In genomic region chr6:100464910-100465700, GRCh38 we compare ENCODE assay signal across 10 cellular contexts. TPM values are rescaled to one million over a fixed set of nuclear protein-coding genes. Genes with fewer than 3 reads are reported as not detected.
A peak's percentile ranks its signal among the peaks of the same experiment; 100 is the strongest.
DNase-seq lines count a peak whose midpoint lies in the region; ATAC-seq, FAIRE-seq and TF ChIP-seq lines count a peak whose summit lies in the region.
"Had no signal": no experiment of that assay in that cellular context is flagged by ENCODE, and none has a peak within 500 bp of the region (broad histone marks: within the 10 kb centered on the region; RNA-seq: fewer than 3 reads in every experiment).

TSS of gene SIM1 (minus strand) at chr6:100464921. CDS start at chr6:100463468, 1,453 bp downstream.

- H3K27me3 ChIP-seq in SJSA1 (replicated peaks) = no peaks in the 10 kb centered on the region
- H3K27me3 ChIP-seq in pancreas = peaks cover 0 to 40% (median 9%) of the 10 kb centered on the region in 4 donors

- peak within 1 kb of the TSS; percentile 10 for H3K27ac Mint-ChIP-seq in activated CD4-positive, alpha-beta T cell treated with anti-CD3 and anti-CD28 coated beads for 36 hours

- H3K4me1 Mint-ChIP-seq in activated CD4-positive, alpha-beta T cell treated with anti-CD3 and anti-CD28 coated beads for 36 hours = peaks cover 27% of the 10 kb centered on the region

- CTCF ChIA-PET in activated CD4-positive, alpha-beta T cell treated with anti-CD3 and anti-CD28 coated beads for 36 hours (lab: Charles Lee) = interaction anchor here (1.0 to 1.3 kb wide), 2 partner anchors 22 to 30 kb away, joined by 3 read pairs; no protein-coding TSS in a partner anchor

- ATAC-seq in activated CD4-positive, alpha-beta T cell treated with anti-CD3 and anti-CD28 coated beads for 36 hours = peak; percentile 81
- ATAC-seq in HG02981 (IDR thresholded peaks at IDR 0.05; ENCODE audit: unreplicated experiment) (peak; percentile 72), pancreas (peak; percentile 96 to 97 (median 96)), omental fat pad (ENCODE audit: low FRiP score) (no peak), HG03159 (IDR thresholded peaks at IDR 0.05; ENCODE audit: unreplicated experiment) (no peak)

- peaks cover 7% of the 10 kb centered on the region for H3K9me3 Mint-ChIP-seq in activated CD4-positive, alpha-beta T cell treated with anti-CD3 and anti-CD28 coated beads for 36 hours (ENCODE audit: low read depth)

- intact Hi-C loops in activated CD4-positive, alpha-beta T cell treated with anti-CD3 and anti-CD28 coated beads for 36 hours (cut with DNase I, micrococcal nuclease) = loop anchor here (1.0 to 10.0 kb wide), 5 partner anchors 17 to 1630 kb away; partner anchors contain the start of genes POU3F2 (in 1 of the 2) and PRDM13 (in 1 of the 2)
- intact Hi-C loops in pancreas (cut with DNase I) = no loop called here

- no peaks in the 10 kb centered on the region; the same call in 1 of the 2 replicates for H3K36me3 ChIP-seq in SJSA1
- no peaks in the 10 kb centered on the region for H3K36me3 ChIP-seq in pancreas
- H3K36me3 ChIP-seq: thyroid gland had no signal

- H3K9me3 ChIP-seq in SJSA1 (replicated peaks) (no peaks in the 10 kb centered on the region), pancreas (no peaks in the 10 kb centered on the region)
- H3K9me3 ChIP-seq: thyroid gland had no signal

- POLR2A ChIA-PET in activated CD4-positive, alpha-beta T cell treated with anti-CD3 and anti-CD28 coated beads for 36 hours (lab: Charles Lee) = no interaction called here

- FAIRE-seq in pancreas (lab: Jason Lieb, UNC) = no peak

- TF ChIP-seq CTCF in fibroblast of pulmonary artery (IDR thresholded peaks at IDR 0.05; ENCODE audit: low read length, missing control alignments) (no peak), pancreas (IDR thresholded peaks at IDR 0.05) (no peak), omental fat pad (IDR thresholded peaks at IDR 0.05) (no peak)

- peak within 1 kb of the TSS; percentile 33 for H3K4me3 Mint-ChIP-seq in activated CD4-positive, alpha-beta T cell treated with anti-CD3 and anti-CD28 coated beads for 36 hours

- peaks cover 19% of the 10 kb centered on the region for H3K4me1 ChIP-seq in SJSA1 (replicated peaks)
- no peaks in the 10 kb centered on the region for H3K4me1 ChIP-seq in pancreas

- peaks cover 17% of the 10 kb centered on the region for H3K36me3 Mint-ChIP-seq in activated CD4-positive, alpha-beta T cell treated with anti-CD3 and anti-CD28 coated beads for 36 hours (ENCODE audit: low read depth)

- H3K4me3 ChIP-seq in SJSA1 (peak within 1 kb of the TSS; percentile 53), fibroblast of pulmonary artery (replicated peaks; ENCODE audit: low read depth, low read length) (peak within 1 kb of the TSS; percentile 40), pancreas (peak within 1 kb of the TSS; percentile 5 to 53 (median 35))
- H3K4me3 ChIP-seq: thyroid gland had no signal

- peaks cover 75% of the 10 kb centered on the region for H3K27me3 Mint-ChIP-seq in activated CD4-positive, alpha-beta T cell treated with anti-CD3 and anti-CD28 coated beads for 36 hours

- 4 to 6% methylated on average over 65 of the region's 65 CpGs for WGBS in pancreas, 2 donors

- peak; percentile 43 for DNase-seq in activated CD4-positive, alpha-beta T cell treated with anti-CD3 and anti-CD28 coated beads for 36 hours
- no peak for DNase-seq in activated CD4-positive, alpha-beta T cell treated with anti-CD3 and anti-CD28 coated beads for 4 hours
- DNase-seq in SJSA1 (ENCODE audit: low read depth in 1 of 2, low spot score in 2 of 2) = peak; percentile 93 to 94
- peak; percentile 74 for DNase-seq in fibroblast of pulmonary artery (ENCODE audit: low read depth)
- peak; percentile 85 to 92 (median 87) for DNase-seq in pancreas
- DNase-seq in omental fat pad (ENCODE audit: low spot score) = no peak

- H3K27ac ChIP-seq in SJSA1 (peak within 1 kb of the TSS; percentile 64), pancreas (peak within 1 kb of the TSS; percentile 57 to 94 (median 83))
- H3K27ac ChIP-seq: C4-2B, thyroid gland had no signal

RNA-seq across cellular contexts. Expression of gene SIM1, which starts in this region (rescaled TPM):
- total RNA-seq in activated CD4-positive, alpha-beta T cell treated with anti-CD3 and anti-CD28 coated beads for 36 hours = not detected
- 1.1 and 1.6 TPM in 2 replicates for total RNA-seq in SJSA1 (2014; rRNA removed; shearing (Covaris generic))
- total RNA-seq in pancreas (1 to 10 TPM; 3.1 to 6.0 (median 4.1) TPM), omental fat pad (under 1 TPM in 1 of 4 donors, not detected in 3; 0.32 TPM)
- polyA plus RNA-seq in pancreas = 1 to 10 TPM; 1.5 to 4.5 TPM
- total RNA-seq: thyroid gland had no signal

Comparison
In these comparisons a context has a peak if more than half of its experiments do, and no peak if none do; other contexts are left out.
1. Peak in DNase-seq and ATAC-seq in activated CD4-positive, alpha-beta T cell treated with anti-CD3 and anti-CD28 coated beads for 36 hours; RNA of the gene not detected or under 1 TPM.
2. ATAC-seq: peak in HG02981 (single experiment) and pancreas (4 of 4); none in omental fat pad (single experiment) and HG03159 (single experiment).
3. DNase-seq: peak in SJSA1 (2 of 2), fibroblast of pulmonary artery (single experiment) and pancreas (6 of 6); none in activated CD4-positive, alpha-beta T cell treated with anti-CD3 and anti-CD28 coated beads for 4 hours (0 of 2) and omental fat pad (single experiment).
4. intact Hi-C loops: an anchor here in activated CD4-positive, alpha-beta T cell treated with anti-CD3 and anti-CD28 coated beads for 36 hours (1.0 to 10.0 kb wide); none called in pancreas.
5. Peak in every context shown above with its lines, with median percentiles within 50 percentile points of each other: H3K4me3 ChIP-seq.